In the genomic region with DNA sequence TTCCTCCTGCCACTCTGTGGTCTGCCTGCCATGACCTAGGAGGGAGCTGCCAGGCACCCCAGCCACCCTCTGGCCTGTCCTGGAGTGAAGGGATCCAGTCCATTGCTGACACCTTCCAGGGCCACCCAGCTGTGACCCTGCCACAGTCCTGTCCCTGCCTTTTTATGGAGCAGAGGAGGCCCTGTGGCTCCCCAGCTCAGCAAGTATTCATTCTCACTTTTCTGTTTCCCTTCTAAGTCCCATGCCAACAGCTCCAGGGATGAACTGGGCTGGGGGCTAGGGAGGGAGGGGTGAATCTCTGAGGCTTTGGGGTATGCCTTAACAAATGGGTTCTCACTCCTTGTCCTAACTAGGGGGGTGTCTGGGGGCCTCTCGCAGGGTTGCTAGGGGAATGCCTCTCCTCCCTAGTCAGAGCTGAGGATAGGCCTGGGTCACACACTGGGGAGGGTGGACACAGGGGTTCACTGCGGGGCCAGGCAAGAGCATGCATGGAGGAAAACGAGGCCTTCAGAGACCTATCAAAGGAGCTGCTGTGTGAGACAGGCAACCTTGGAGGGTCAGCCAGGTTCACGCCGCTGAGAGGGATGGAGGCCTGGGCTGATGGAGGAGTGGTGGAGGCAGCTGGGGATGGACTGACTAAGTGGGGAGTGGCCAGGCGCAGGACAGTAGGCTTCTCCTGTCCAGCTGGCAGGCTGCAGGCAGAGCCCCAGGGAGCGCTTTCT, we compare ENCODE assay signal across 18 cellular contexts. TPM values are rescaled to one million over a fixed set of nuclear protein-coding genes. Genes with fewer than 3 reads are reported as not detected.
A peak's percentile ranks its signal among the peaks of the same experiment; 100 is the strongest.
DNase-seq lines count a peak whose midpoint lies in the region; ATAC-seq and TF ChIP-seq lines count a peak whose summit lies in the region.
"Had no signal": no experiment of that assay in that cellular context is flagged by ENCODE, and none has a peak within 500 bp of the region (broad histone marks: within the 10 kb centered on the region; RNA-seq: fewer than 3 reads in every experiment).

No MANE protein-coding gene starts in this region.

- H2AFZ ChIP-seq in neural progenitor cell (replicated peaks): no peak overlapping the region

- WGBS in gastroesophageal sphincter (ENCODE audit: low coverage in 1 of 2), 2 donors: 48 to 50% methylated on average over 1 to 4 of the region's 7 CpGs
- WGBS in upper lobe of left lung, 2 donors: 70 to 90% methylated on average over 6 to 7 of the region's 7 CpGs

- no peaks in the 10 kb centered on the region for H3K79me2 ChIP-seq in neural progenitor cell (ENCODE audit: low read depth)

- no peak for TF ChIP-seq POLR2A in gastroesophageal sphincter (IDR thresholded peaks at IDR 0.05)
- no peak for TF ChIP-seq POLR2A in upper lobe of left lung (IDR thresholded peaks at IDR 0.05)

- no peaks in the 10 kb centered on the region for H3K36me3 Mint-ChIP-seq in neural progenitor cell

- no peaks in the 10 kb centered on the region for H3K9me3 ChIP-seq in RWPE2 (ENCODE audit: severe bottlenecking)
- H3K9me3 ChIP-seq in gastroesophageal sphincter: no peaks in the 10 kb centered on the region
- H3K9me3 ChIP-seq in neural progenitor cell (ENCODE audit: low read depth): no peaks in the 10 kb centered on the region
- no peaks in the 10 kb centered on the region for H3K9me3 ChIP-seq in upper lobe of left lung
- H3K9me3 ChIP-seq: pancreas had no signal

- H3K4me1 ChIP-seq in RWPE2 (ENCODE audit: insufficient read depth, poor library complexity, severe bottlenecking) (peaks cover 3% of the 10 kb centered on the region), gastroesophageal sphincter (peaks cover 0 to 33% (median 10%) of the 10 kb centered on the region in 3 donors), neural progenitor cell (peaks cover 34% of the 10 kb centered on the region), upper lobe of left lung (peaks cover 0 to 4% (median 0%) of the 10 kb centered on the region in 4 donors)
- H3K4me1 ChIP-seq: pancreas had no signal

- H3K9ac ChIP-seq in neural progenitor cell: no peak overlapping the region

- DNase-seq in RWPE2 (ENCODE audit: low spot score) (no peak), neural progenitor cell (ENCODE audit: low spot score) (no peak), upper lobe of left lung (no peak), GOT3 (lab: John Stamatoyannopoulos, UW) (no peak), RPMI8226 (no peak)
- DNase-seq: activated T-cell treated with anti-CD3 and anti-CD28 coated beads, Interleukin-2, amount 50 U/mL, for 72 hours; CD4-positive, alpha-beta T cell; cortex of kidney; NCI-H1436; stimulated activated CD4-positive, alpha-beta T cell treated with anti-CD3 and anti-CD28 coated beads, Interleukin-1b, Interleukin-23, amount 100 ng/mL, for 48 hours; stimulated activated CD8-positive, alpha-beta memory T cell treated with anti-CD3 and anti-CD28 coated beads, Interleukin-4, amount 100 ng/mL, for 48 hours; T-helper 9 cell had no signal

- H3K9me3 Mint-ChIP-seq in neural progenitor cell: no peaks in the 10 kb centered on the region
- H3K9me3 Mint-ChIP-seq: activated T-cell treated with anti-CD3 and anti-CD28 coated beads, Interleukin-2, amount 50 U/mL, for 72 hours; CD4-positive, alpha-beta T cell had no signal

- no peaks in the 10 kb centered on the region for H4K20me1 ChIP-seq in neural progenitor cell (ENCODE audit: low read depth)

- TF ChIP-seq EP300 in gastroesophageal sphincter (IDR thresholded peaks at IDR 0.05) (no peak), upper lobe of left lung (IDR thresholded peaks at IDR 0.05) (no peak)

- H3K4me3 ChIP-seq in RWPE2 (ENCODE audit: severe bottlenecking) (no peak overlapping the region), gastroesophageal sphincter (no peak overlapping the region), neural progenitor cell (no peak overlapping the region), upper lobe of left lung (no peak overlapping the region)
- H3K4me3 ChIP-seq: GM12878, lung, pancreas had no signal

- TF ChIP-seq CTCF in RWPE2 (IDR thresholded peaks at IDR 0.05; ENCODE audit: poor library complexity, severe bottlenecking): no peak
- TF ChIP-seq CTCF in gastroesophageal sphincter (IDR thresholded peaks at IDR 0.05): no peak
- no peak for TF ChIP-seq CTCF in neural progenitor cell (IDR thresholded peaks at IDR 0.05)
- no peak for TF ChIP-seq CTCF in upper lobe of left lung (IDR thresholded peaks at IDR 0.05)

- H3F3A ChIP-seq in neural progenitor cell (ENCODE audit: low read depth): peaks cover 14% of the 10 kb centered on the region

- peaks cover 16% of the 10 kb centered on the region for H3K27me3 Mint-ChIP-seq in neural progenitor cell (ENCODE audit: insufficient read depth, low read depth)
- H3K27me3 Mint-ChIP-seq: CD4-positive, alpha-beta T cell had no signal

- H3K4me1 Mint-ChIP-seq in neural progenitor cell: peaks cover 31% of the 10 kb centered on the region

- H3K4me2 ChIP-seq in neural progenitor cell: peak overlapping the region; percentile 44

- peak overlapping the region; percentile 80 for H3K27ac Mint-ChIP-seq in neural progenitor cell
- H3K27ac Mint-ChIP-seq: activated T-cell treated with anti-CD3 and anti-CD28 coated beads, Interleukin-2, amount 50 U/mL, for 72 hours; CD4-positive, alpha-beta T cell had no signal

- no peak overlapping the region for H3K27ac ChIP-seq in RWPE2 (ENCODE audit: poor library complexity, severe bottlenecking)
- H3K27ac ChIP-seq in gastroesophageal sphincter: peak overlapping the region in 2 of 4 donors; percentile 27 to 40
- H3K27ac ChIP-seq in neural progenitor cell: no peak overlapping the region
- no peak overlapping the region for H3K27ac ChIP-seq in upper lobe of left lung
- H3K27ac ChIP-seq: pancreas had no signal

- ATAC-seq in RWPE2 (ENCODE audit: low read depth) (0 out of 3 replicates have a peak, but pooled peaks have one; percentile 7), gastroesophageal sphincter (peak; percentile 17), upper lobe of left lung (ENCODE audit: low FRiP score in 2 of 2) (peak; percentile 4 to 74), GM18511 (IDR thresholded peaks at IDR 0.05; ENCODE audit: unreplicated experiment) (no peak)
- ATAC-seq: activated T-cell treated with anti-CD3 and anti-CD28 coated beads, Interleukin-2, amount 50 U/mL, for 72 hours; esophagus mucosa; GM12878 had no signal

- H3K4me3 Mint-ChIP-seq in neural progenitor cell: no peak overlapping the region
- H3K4me3 Mint-ChIP-seq: activated T-cell treated with anti-CD3 and anti-CD28 coated beads, Interleukin-2, amount 50 U/mL, for 72 hours; CD4-positive, alpha-beta T cell had no signal

- H3K27me3 ChIP-seq in RWPE2 (ENCODE audit: insufficient read depth, poor library complexity, severe bottlenecking): no peaks in the 10 kb centered on the region
- no peaks in the 10 kb centered on the region for H3K27me3 ChIP-seq in gastroesophageal sphincter
- peaks cover 35% of the 10 kb centered on the region for H3K27me3 ChIP-seq in neural progenitor cell
- no peaks in the 10 kb centered on the region for H3K27me3 ChIP-seq in upper lobe of left lung
- H3K27me3 ChIP-seq: pancreas had no signal

- H3K36me3 ChIP-seq in RWPE2 (ENCODE audit: low read depth): no peaks in the 10 kb centered on the region
- no peaks in the 10 kb centered on the region for H3K36me3 ChIP-seq in gastroesophageal sphincter
- H3K36me3 ChIP-seq in neural progenitor cell: no peaks in the 10 kb centered on the region
- H3K36me3 ChIP-seq in upper lobe of left lung: no peaks in the 10 kb centered on the region
- H3K36me3 ChIP-seq: pancreas had no signal

RNA-seq across cellular contexts. Expression of gene EPHB3, which starts 31.8 kb away (rescaled TPM):
- total RNA-seq in gastroesophageal sphincter (10 to 100 TPM in 1 of 4 donors, 1 to 10 TPM in 3; 3.1 to 10.6 (median 4.6) TPM), neural progenitor cell (ENCODE audit: low replicate concordance) (2.3 and 3.6 TPM in 2 replicates), upper lobe of left lung (1 to 10 TPM; 3.1 to 10.0 (median 7.2) TPM)
- total RNA-seq: GM12878 had no signal
